ENCODE assay signal across 12 cellular contexts in genomic region chr10:91598211-91598981, GRCh38. TPM values are rescaled to one million over a fixed set of nuclear protein-coding genes. Genes with fewer than 3 reads are reported as not detected.
DNase-seq lines count a peak whose midpoint lies in the region; ATAC-seq and TF ChIP-seq lines count a peak whose summit lies in the region.
"Had no signal": no experiment of that assay in that cellular context is flagged by ENCODE, and none has a peak within 500 bp of the region (broad histone marks: within the 10 kb centered on the region; RNA-seq: fewer than 3 reads in every experiment).

No MANE protein-coding gene starts in this region.

- H3K27me3 ChIP-seq in RWPE2 (ENCODE audit: insufficient read depth, poor library complexity, severe bottlenecking) (no peaks in the 10 kb centered on the region), psoas muscle (ENCODE audit: insufficient read depth in 3 of 3, low read length in 2 of 3) (no peaks in the 10 kb centered on the region), thyroid gland (no peaks in the 10 kb centered on the region)

- no peak for TF ChIP-seq CTCF in Calu3 (IDR thresholded peaks at IDR 0.05; ENCODE audit: unreplicated experiment)
- no peak for TF ChIP-seq CTCF in RWPE2 (IDR thresholded peaks at IDR 0.05; ENCODE audit: poor library complexity, severe bottlenecking)
- no peak for TF ChIP-seq CTCF in psoas muscle (IDR thresholded peaks at IDR 0.05)
- TF ChIP-seq CTCF in thyroid gland (IDR thresholded peaks at IDR 0.05) = no peak

- intact Hi-C loops in Calu3 (cut with micrococcal nuclease; ENCODE audit: unreplicated experiment) = loop anchor here (5.0 kb wide), 1 partner anchor 34 kb away; the partner anchor contains the start of gene PPP1R3C
- intact Hi-C loops in psoas muscle (cut with DNase I) = no loop called here
- intact Hi-C loops in thyroid gland (cut with DNase I) = no loop called here

- peak; percentile 11 for DNase-seq in Calu3
- peak; percentile 72 for DNase-seq in RWPE2 (ENCODE audit: low spot score)
- no peak for DNase-seq in psoas muscle
- DNase-seq in activated CD4-positive, alpha-beta T cell treated with anti-CD3 and anti-CD28 coated beads, Interleukin-2, amount 50 U/mL, for 1 hour = no peak
- DNase-seq in DMS53 treated with DMSO at 0.1 percent for 48 hours (lab: John Stamatoyannopoulos, UW; ENCODE audit: unreplicated experiment) = no peak
- no peak for DNase-seq in stimulated activated CD4-positive, alpha-beta T cell treated with anti-CD3 and anti-CD28 coated beads, Interleukin-12 subunit alpha, Interleukin-12 subunit beta, amount 100 ng/mL, for 4 hours
- DNase-seq in thyroid gland = no peak
- DNase-seq: activated CD8-positive, alpha-beta memory T cell treated with anti-CD3 and anti-CD28 coated beads, Interleukin-2, amount 50 U/mL, for 48 hours; CD8-positive, alpha-beta memory T cell; effector CD8-positive, alpha-beta T cell; lower lobe of right lung had no signal

- peak overlapping the region; percentile 34 for H3K27ac Mint-ChIP-seq in Calu3 (ENCODE audit: unreplicated experiment)
- H3K27ac Mint-ChIP-seq: CD8-positive, alpha-beta memory T cell had no signal

- H3K9me3 ChIP-seq in RWPE2 (ENCODE audit: severe bottlenecking) (no peaks in the 10 kb centered on the region), psoas muscle (no peaks in the 10 kb centered on the region), thyroid gland (no peaks in the 10 kb centered on the region)
- H3K9me3 ChIP-seq: lower lobe of right lung had no signal

- BruUV-seq in Calu3 (replicated peaks; lab: Mats Ljungman, UMichigan) = no TSS peak

- peaks cover 40% of the 10 kb centered on the region for H3K4me1 ChIP-seq in RWPE2 (ENCODE audit: insufficient read depth, poor library complexity, severe bottlenecking)
- peaks cover 65% of the 10 kb centered on the region for H3K4me1 ChIP-seq in psoas muscle
- peaks cover 6 to 7% of the 10 kb centered on the region in 2 donors for H3K4me1 ChIP-seq in thyroid gland

- no peak overlapping the region for H3K4me3 Mint-ChIP-seq in Calu3 (ENCODE audit: low read depth, unreplicated experiment)
- H3K4me3 Mint-ChIP-seq: CD8-positive, alpha-beta memory T cell had no signal

- no peak overlapping the region for H3K4me3 ChIP-seq in RWPE2 (ENCODE audit: severe bottlenecking)
- no peak overlapping the region for H3K4me3 ChIP-seq in psoas muscle
- H3K4me3 ChIP-seq in thyroid gland (replicated peaks in 1 of 3) = no peak overlapping the region
- H3K4me3 ChIP-seq: lower lobe of right lung had no signal

- WGBS in psoas muscle, 3 donors = 40 to 60% (median 51%) methylated on average over 6 of the region's 6 CpGs
- 77 to 80% methylated on average over 6 of the region's 6 CpGs for WGBS in thyroid gland, 2 donors

- H3K9me3 Mint-ChIP-seq in Calu3 (ENCODE audit: low read depth, unreplicated experiment) = peaks cover 2% of the 10 kb centered on the region

- H3K4me1 Mint-ChIP-seq in Calu3 (ENCODE audit: low read depth, unreplicated experiment) = peaks cover 55% of the 10 kb centered on the region
- H3K4me1 Mint-ChIP-seq: CD8-positive, alpha-beta memory T cell had no signal

- CTCF ChIA-PET in Calu3 (lab: Charles Lee) = interaction anchor here (2.2 kb wide), 1 partner anchor 34 kb away, joined by 6 read pairs; the partner anchor contains the start of gene PPP1R3C

- H3K36me3 Mint-ChIP-seq in Calu3 (ENCODE audit: insufficient read depth, unreplicated experiment) = no peaks in the 10 kb centered on the region

- TF ChIP-seq POLR2A in thyroid gland (IDR thresholded peaks at IDR 0.05) = no peak

- ATAC-seq in RWPE2 (ENCODE audit: low read depth) = peak; percentile 99
- ATAC-seq in esophagus mucosa = peak; percentile 92
- ATAC-seq in psoas muscle = peak; percentile 49 to 75 (median 58)

- no peaks in the 10 kb centered on the region for H3K27me3 Mint-ChIP-seq in Calu3 (ENCODE audit: unreplicated experiment)

- H3K27ac ChIP-seq in RWPE2 (ENCODE audit: poor library complexity, severe bottlenecking) (peak overlapping the region; percentile 89), psoas muscle (peak overlapping the region; percentile 95), thyroid gland (no peak overlapping the region)
- H3K27ac ChIP-seq: lower lobe of right lung had no signal

- H3K36me3 ChIP-seq in RWPE2 (ENCODE audit: low read depth) = no peaks in the 10 kb centered on the region
- no peaks in the 10 kb centered on the region for H3K36me3 ChIP-seq in psoas muscle (ENCODE audit: insufficient read depth in 1 of 2, low read depth in 1 of 2)
- H3K36me3 ChIP-seq in thyroid gland = no peaks in the 10 kb centered on the region
- H3K36me3 ChIP-seq: lower lobe of right lung had no signal

RNA-seq across cellular contexts. Expression of gene PPP1R3C, which starts 34.5 kb away (rescaled TPM):
- 5.5 and 7.8 TPM in 2 replicates for total RNA-seq in Calu3 (2022)
- total RNA-seq in esophagus mucosa = 91.9 TPM
- 100 to 1,000 TPM in 3 of 4 donors, 10 to 100 TPM in 1; 89.6 to 359 (median 280) TPM for total RNA-seq in psoas muscle
- polyA plus RNA-seq in psoas muscle = 100 to 1,000 TPM in 1 of 3 donors, 10 to 100 TPM in 2; 38.5 to 111 (median 59.1) TPM
- total RNA-seq in thyroid gland = 1 to 10 TPM; 2.1 to 4.4 (median 2.7) TPM
- total RNA-seq: CD8-positive, alpha-beta memory T cell had no signal
- polyA plus RNA-seq: CD8-positive, alpha-beta memory T cell had no signal

Comparison
In these comparisons a context has a peak if more than half of its experiments do, and no peak if none do; other contexts are left out.
1. DNase-seq: peak in Calu3 (single experiment) and RWPE2 (single experiment); none in psoas muscle (0 of 2), activated CD4-positive, alpha-beta T cell treated with anti-CD3 and anti-CD28 coated beads, Interleukin-2, amount 50 U/mL, for 1 hour (single experiment), DMS53 treated with DMSO at 0.1 percent for 48 hours (single experiment), stimulated activated CD4-positive, alpha-beta T cell treated with anti-CD3 and anti-CD28 coated beads, Interleukin-12 subunit alpha, Interleukin-12 subunit beta, amount 100 ng/mL, for 4 hours (single experiment) and thyroid gland (0 of 2).
2. H3K27ac ChIP-seq: peak in RWPE2 (single experiment) and psoas muscle (single experiment); none in thyroid gland (0 of 3).
3. RNA of gene PPP1R3C, which starts 34.5 kb away (total RNA-seq): 89.6 to 359 TPM in psoas muscle and 91.9 TPM in esophagus mucosa (single experiment); 5.5 to 7.8 TPM in Calu3 and 2.1 to 4.4 TPM in thyroid gland; every median in the first group is over 10 times any median in the second.
4. Peak in every context shown above with its lines, with median percentiles within 50 percentile points of each other: ATAC-seq.